ENCODE assay signal across 10 cellular contexts in the genomic region with DNA sequence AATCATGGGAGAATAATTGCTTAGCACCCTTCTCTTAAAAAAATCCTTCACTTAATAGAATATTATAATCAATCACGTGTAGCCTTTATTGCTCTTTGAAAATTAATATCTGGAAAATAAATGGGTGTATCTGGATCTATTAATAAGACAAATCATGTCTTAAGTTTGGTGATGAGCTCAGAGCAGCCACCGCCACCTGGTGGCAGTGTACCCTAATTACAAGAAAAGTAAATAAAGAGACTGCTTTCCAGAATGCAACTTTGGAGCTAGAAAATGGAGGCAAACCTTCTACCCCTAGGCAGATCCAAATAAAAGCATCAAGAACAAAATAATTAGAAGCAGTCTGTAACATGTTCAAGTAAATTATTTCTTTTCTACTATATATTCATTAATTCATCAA. TPM values are rescaled to one million over a fixed set of nuclear protein-coding genes. Genes with fewer than 3 reads are reported as not detected.
A peak's percentile ranks its signal among the peaks of the same experiment; 100 is the strongest.
DNase-seq lines count a peak whose midpoint lies in the region; ATAC-seq and TF ChIP-seq lines count a peak whose summit lies in the region.
"Had no signal": no experiment of that assay in that cellular context is flagged by ENCODE, and none has a peak within 500 bp of the region (broad histone marks: within the 10 kb centered on the region; RNA-seq: fewer than 3 reads in every experiment).

No MANE protein-coding gene starts in this region.

- ATAC-seq in GM21515 (IDR thresholded peaks at IDR 0.05; ENCODE audit: unreplicated experiment): no peak
- ATAC-seq in HG03025 (IDR thresholded peaks at IDR 0.05; ENCODE audit: low FRiP score, unreplicated experiment): no peak

- H3K4me1 Mint-ChIP-seq in endodermal cell (peaks cover 3% of the 10 kb centered on the region), progenitor cell of endocrine pancreas (ENCODE audit: low read depth) (no peaks in the 10 kb centered on the region)

- H3K9ac ChIP-seq in Loucy (ENCODE audit: low read depth, low read length, poor library complexity, severe bottlenecking) (no peak overlapping the region), endodermal cell (ENCODE audit: extremely low read depth, low read length, poor library complexity, severe bottlenecking) (no peak overlapping the region)

- 40 to 61% methylated on average over 1 to 2 of the region's 2 CpGs for WGBS in endodermal cell (ENCODE audit: insufficient coverage in 1 of 2, insufficient read length in 1 of 2), 2 experiments

- DNase-seq in GM06990 (ENCODE audit: extremely low read depth, insufficient read length): no peak
- peak; percentile 64 for DNase-seq in endodermal cell
- DNase-seq in progenitor cell of endocrine pancreas (ENCODE audit: low spot score, unreplicated experiment): no peak
- no peak for DNase-seq in NCI-H345 treated with DMSO at 0.1 percent for 48 hours (lab: John Stamatoyannopoulos, UW; ENCODE audit: unreplicated experiment)
- DNase-seq: activated CD8-positive, alpha-beta memory T cell treated with anti-CD3 and anti-CD28 coated beads, Interleukin-2, amount 50 U/mL, for 48 hours; MG63 had no signal

- no peak overlapping the region for H3K4me2 ChIP-seq in Loucy (ENCODE audit: low read depth, low read length, poor library complexity, severe bottlenecking)

- no peak overlapping the region for H2AFZ ChIP-seq in Loucy (ENCODE audit: low read length)

- no peaks in the 10 kb centered on the region for H3F3A ChIP-seq in Loucy (ENCODE audit: low read depth)

- no peaks in the 10 kb centered on the region for H3K79me2 ChIP-seq in Loucy (ENCODE audit: insufficient read depth, low read length)

- H3K36me3 ChIP-seq in GM06990 (ENCODE audit: control insufficient read depth, insufficient read depth, low read length): no peaks in the 10 kb centered on the region
- no peaks in the 10 kb centered on the region for H3K36me3 ChIP-seq in Loucy (ENCODE audit: insufficient read depth, low read length)
- H3K36me3 ChIP-seq in endodermal cell (ENCODE audit: control insufficient read depth, insufficient read depth, low read length): no peaks in the 10 kb centered on the region
- H3K36me3 ChIP-seq: MG63, vagina had no signal

- peaks cover 22% of the 10 kb centered on the region for H3K27me3 Mint-ChIP-seq in endodermal cell (ENCODE audit: insufficient read depth)
- peaks cover 10% of the 10 kb centered on the region for H3K27me3 Mint-ChIP-seq in progenitor cell of endocrine pancreas

- H4K20me1 ChIP-seq in Loucy (ENCODE audit: insufficient read depth, low read length, poor library complexity, severe bottlenecking): no peaks in the 10 kb centered on the region

- no peak overlapping the region for H3K27ac Mint-ChIP-seq in endodermal cell
- no peak overlapping the region for H3K27ac Mint-ChIP-seq in progenitor cell of endocrine pancreas

- H3K4me3 Mint-ChIP-seq in endodermal cell (no peak overlapping the region), progenitor cell of endocrine pancreas (ENCODE audit: low read depth) (no peak overlapping the region)

- peaks cover 9% of the 10 kb centered on the region; the same call in 1 of the 2 replicates for H3K9me3 ChIP-seq in Loucy (ENCODE audit: insufficient read depth, low read depth, low read length)
- H3K9me3 ChIP-seq in endodermal cell (ENCODE audit: control insufficient read depth, low read length): no peaks in the 10 kb centered on the region
- H3K9me3 ChIP-seq: vagina had no signal

- TF ChIP-seq CTCF in GM06990 (IDR thresholded peaks at IDR 0.05; ENCODE audit: insufficient read depth, low read length, poor library complexity, severe bottlenecking) (peak; percentile 45), Loucy (conservative IDR thresholded peaks at IDR 0.05; ENCODE audit: low read length) (peak; percentile 52), endodermal cell (conservative IDR thresholded peaks at IDR 0.05) (peak; percentile 85), progenitor cell of endocrine pancreas (IDR thresholded peaks at IDR 0.05; ENCODE audit: unreplicated experiment) (peak; percentile 46)

- no peak overlapping the region for H3K27ac ChIP-seq in endodermal cell (ENCODE audit: low read depth, low read length)
- H3K27ac ChIP-seq: vagina had no signal

- peaks cover 2% of the 10 kb centered on the region for H3K9me3 Mint-ChIP-seq in endodermal cell
- peaks cover 9% of the 10 kb centered on the region for H3K9me3 Mint-ChIP-seq in progenitor cell of endocrine pancreas (ENCODE audit: low read depth)

- H3K36me3 Mint-ChIP-seq in endodermal cell (ENCODE audit: low read depth) (no peaks in the 10 kb centered on the region), progenitor cell of endocrine pancreas (ENCODE audit: insufficient read depth) (no peaks in the 10 kb centered on the region)

- H3K4me1 ChIP-seq in Loucy (ENCODE audit: insufficient read depth, low read length, poor library complexity, severe bottlenecking) (no peaks in the 10 kb centered on the region), endodermal cell (ENCODE audit: control insufficient read depth, insufficient read depth, low read length) (peaks cover 4% of the 10 kb centered on the region)
- H3K4me1 ChIP-seq: vagina had no signal

- no peaks in the 10 kb centered on the region for H3K9me2 ChIP-seq in Loucy (replicated peaks; ENCODE audit: low read depth, low read length)

- H3K27me3 ChIP-seq in GM06990 (replicated peaks; ENCODE audit: control insufficient read depth, insufficient read depth, low read length) (no peaks in the 10 kb centered on the region; the same call in 1 of the 2 replicates), Loucy (ENCODE audit: insufficient read depth, low read length, poor library complexity, severe bottlenecking) (no peaks in the 10 kb centered on the region), endodermal cell (ENCODE audit: control insufficient read depth, insufficient read depth, low read length, poor library complexity, severe bottlenecking) (peaks cover 24% of the 10 kb centered on the region)
- H3K27me3 ChIP-seq: MG63, vagina had no signal

- no peak overlapping the region for H3K4me3 ChIP-seq in GM06990 (replicated peaks; ENCODE audit: low read depth, low read length)
- no peak overlapping the region for H3K4me3 ChIP-seq in Loucy (ENCODE audit: low read length, poor library complexity, severe bottlenecking)
- H3K4me3 ChIP-seq in endodermal cell (ENCODE audit: low read length): no peak overlapping the region
- H3K4me3 ChIP-seq: MG63, vagina had no signal

RNA-seq across cellular contexts. Expression of a gene that starts 43.5 kb away (rescaled TPM):
- total RNA-seq in endodermal cell: 1 to 10 TPM; 2.9 to 3.6 TPM
- polyA plus RNA-seq in endodermal cell (2013, experiment 1 of 2): 13.5 TPM
- polyA plus RNA-seq in endodermal cell (2013, experiment 2 of 2): 13.9 TPM
- total RNA-seq in progenitor cell of endocrine pancreas: 1.8 and 2.2 TPM in 2 replicates
